In the genomic region with DNA sequence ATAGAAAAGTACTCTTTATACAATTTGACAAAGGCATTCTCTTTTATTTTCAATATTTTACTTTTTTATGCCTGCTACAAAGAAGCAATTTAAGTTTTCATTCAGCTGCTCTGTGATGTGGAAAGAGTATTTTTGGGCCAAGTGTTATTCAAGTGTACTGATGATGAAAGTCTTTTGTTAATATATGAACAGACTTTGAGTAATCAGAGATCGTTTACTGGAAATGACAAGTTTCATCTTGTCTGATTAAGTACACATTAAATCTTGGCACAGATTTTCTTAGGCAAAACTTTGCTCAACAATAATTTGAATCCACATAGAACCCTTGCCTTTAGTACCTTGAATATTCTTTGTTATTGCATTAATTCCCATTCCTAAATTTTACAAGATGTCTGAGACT, we compare ENCODE assay signal across 27 cellular contexts.
DNase-seq lines count a peak whose midpoint lies in the region; ATAC-seq lines count a peak whose summit lies in the region.
"Had no signal": no experiment of that assay in that cellular context is flagged by ENCODE, and none has a peak within 500 bp of the region (broad histone marks: within the 10 kb centered on the region; RNA-seq: fewer than 3 reads in every experiment).

No MANE protein-coding gene starts in this region.

- ATAC-seq in GM21423 (IDR thresholded peaks at IDR 0.05; ENCODE audit: unreplicated experiment) = no peak
- ATAC-seq: activated T-helper 17 cell treated with anti-CD3 and anti-CD28 coated beads, Interleukin-2, amount 50 U/mL, for 72 hours; effector memory CD8-positive, alpha-beta T cell; sciatic nerve; SK-N-SH treated with all-trans-retinoic acid at 6 μM for 48 hours; stimulated activated memory B cell treated with anti-CD40 and anti-IgM and Interleukin-4, amounts not matched to agents 10 μg/mL and 1 μg/mL and 100 μg/mL, for 72 hours; T-helper 17 cell had no signal

- peak; percentile 6 for DNase-seq in DMS 273 treated with DMSO at 0.1 percent for 48 hours (lab: John Stamatoyannopoulos, UW)
- DNase-seq in NCI-H2171 (lab: John Stamatoyannopoulos, UW) = peak; percentile 21
- peak; percentile 72 for DNase-seq in epithelial cell of prostate (ENCODE audit: low read depth, low spot score)
- peak; percentile 26 for DNase-seq in kidney tubule cell (ENCODE audit: low spot score)
- no peak for DNase-seq in dedifferentiated amniotic fluid mesenchymal stem cell (ENCODE audit: extremely low spot score)
- no peak for DNase-seq in NCI-H526 treated with DMSO at 0.1 percent for 48 hours (lab: John Stamatoyannopoulos, UW)
- DNase-seq in HUDEP-2 (lab: John Stamatoyannopoulos, UW; ENCODE audit: unreplicated experiment in 76 of 76) = no peak
- DNase-seq: activated CD4-positive, alpha-beta memory T cell treated with anti-CD3 and anti-CD28 coated beads, Interleukin-2, amount 10 ng/mL, durations not matched to agents 7 days and 5 days; activated CD4-positive, alpha-beta T cell treated with anti-CD3 and anti-CD28 coated beads for 1 hour; effector memory CD8-positive, alpha-beta T cell; H9; Kasumi-1; kidney; mesenchymal stem cell; NCI-H1694; NCI-H82; stimulated activated CD4-positive, alpha-beta T cell treated with anti-CD3 and anti-CD28 coated beads, Interleukin-4, amount 100 ng/mL, for 4 hours; substantia nigra; T-helper 17 cell had no signal

- H3K27ac ChIP-seq in epithelial cell of prostate = peak overlapping the region; percentile 5
- H3K27ac ChIP-seq: BLaER1, coronary artery, neural progenitor cell had no signal

Comparison
In these comparisons a context has a peak if more than half of its experiments do, and no peak if none do; other contexts are left out.
1. DNase-seq: peak in DMS 273 treated with DMSO at 0.1 percent for 48 hours (single experiment), NCI-H2171 (single experiment), epithelial cell of prostate (single experiment) and kidney tubule cell (single experiment); none in dedifferentiated amniotic fluid mesenchymal stem cell (single experiment), NCI-H526 treated with DMSO at 0.1 percent for 48 hours (single experiment) and HUDEP-2 (0 of 76).